In the genomic region with DNA sequence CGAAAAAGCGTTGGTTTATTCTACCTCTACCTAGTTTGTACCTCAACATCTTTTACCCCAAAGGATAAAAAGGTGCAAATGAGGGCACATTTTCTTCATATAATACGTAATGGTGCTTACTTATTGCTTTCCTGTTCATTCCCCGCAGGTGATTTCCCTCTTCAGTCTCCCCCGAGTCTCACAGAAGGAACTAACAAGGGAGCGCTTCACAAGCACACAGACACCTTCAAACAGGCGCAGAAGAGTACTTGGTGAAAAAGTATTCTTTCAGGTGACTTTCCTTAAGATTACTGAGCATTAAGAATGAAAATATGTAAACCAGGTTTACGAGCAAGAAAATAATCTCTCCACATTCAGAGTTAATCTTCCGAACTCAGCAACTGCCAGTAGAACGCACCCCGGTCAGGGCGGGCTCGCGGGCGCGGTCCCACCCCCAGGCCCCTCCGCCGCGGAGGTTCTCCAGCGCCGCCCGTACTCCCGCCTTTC, we compare ENCODE assay signal across 8 cellular contexts. TPM values are rescaled to one million over a fixed set of nuclear protein-coding genes. Genes with fewer than 3 reads are reported as not detected.
DNase-seq lines count a peak whose midpoint lies in the region; ATAC-seq, FAIRE-seq and TF ChIP-seq lines count a peak whose summit lies in the region.

No MANE protein-coding gene starts in this region.

- no peaks in the 10 kb centered on the region for H3K9me3 ChIP-seq in SK-N-MC (ENCODE audit: low read depth, low read length)
- no peaks in the 10 kb centered on the region for H3K9me3 ChIP-seq in esophagus (ENCODE audit: control insufficient read depth in 2 of 2, insufficient read depth in 1 of 2, low read depth in 1 of 2, low read length in 1 of 2)
- no peaks in the 10 kb centered on the region for H3K9me3 ChIP-seq in pancreas

- H3K27ac ChIP-seq in SK-N-MC (peak overlapping the region; percentile 63; the same call in 1 of the 2 replicates), esophagus (ENCODE audit: low read depth in 2 of 2, low read length in 1 of 2) (peak overlapping the region; percentile 87 to 95), pancreas (peak overlapping the region; percentile 85 to 92 (median 88))

- no peaks in the 10 kb centered on the region for H3K36me3 ChIP-seq in SK-N-MC (ENCODE audit: insufficient read depth, low read length)
- no peaks in the 10 kb centered on the region for H3K36me3 ChIP-seq in esophagus (ENCODE audit: control insufficient read depth in 2 of 2, insufficient read depth in 2 of 2, low read length in 1 of 2)
- H3K36me3 ChIP-seq in pancreas = no peaks in the 10 kb centered on the region

- no peak for TF ChIP-seq CTCF in pancreas (IDR thresholded peaks at IDR 0.05)

- peak overlapping the region; percentile 86 for H3K9ac ChIP-seq in SK-N-MC (ENCODE audit: insufficient read length)

- peak overlapping the region; percentile 93 for H3K4me3 ChIP-seq in SK-N-MC
- peak overlapping the region; percentile 85 to 97 for H3K4me3 ChIP-seq in esophagus (ENCODE audit: low read depth in 1 of 2, low read length in 2 of 2)
- peak overlapping the region; percentile 63 to 93 (median 86) for H3K4me3 ChIP-seq in pancreas

- ATAC-seq in GM21528 (IDR thresholded peaks at IDR 0.05; ENCODE audit: low FRiP score, unreplicated experiment) = peak; percentile 13
- ATAC-seq in pancreas = peak in 2 of 4 donors; percentile 2 to 6
- no peak for ATAC-seq in GM19328 (IDR thresholded peaks at IDR 0.05; ENCODE audit: unreplicated experiment)

- WGBS in esophagus, 2 donors = 1 to 2% methylated on average over 23 of the region's 23 CpGs
- WGBS in pancreas, 2 donors = 1% methylated on average over 23 of the region's 23 CpGs

- H3K4me1 ChIP-seq in esophagus (ENCODE audit: control insufficient read depth in 2 of 2, insufficient read depth in 2 of 2, low read length in 1 of 2) = peaks cover 0 to 2% of the 10 kb centered on the region in 2 donors
- H3K4me1 ChIP-seq in pancreas = peaks cover 0 to 6% (median 4%) of the 10 kb centered on the region in 3 donors

- no peak for FAIRE-seq in pancreas (lab: Jason Lieb, UNC)

- H3K27me3 ChIP-seq in esophagus (ENCODE audit: control insufficient read depth in 1 of 2, insufficient read depth in 2 of 2, low read length in 2 of 2) (no peaks in the 10 kb centered on the region), pancreas (no peaks in the 10 kb centered on the region)

- intact Hi-C loops in pancreas (cut with DNase I) = no loop called here

- DNase-seq in Ammon's horn (ENCODE audit: low spot score) (peak; percentile 3), SK-N-MC (ENCODE audit: low read depth, low spot score) (no peak), pancreas (no peak), hippocampal formation (lab: John Stamatoyannopoulos, UW) (no peak)
- no peak for DNase-seq in activated CD4-positive, alpha-beta T cell treated with anti-CD3 and anti-CD28 coated beads, Interleukin-2, amount 50 U/mL, for 48 hours

RNA-seq across cellular contexts. Expression of gene RABGAP1L, which starts 0.5 kb away (rescaled TPM):
- polyA plus RNA-seq in esophagus (10 to 100 TPM in 1 of 2 donors, 1 to 10 TPM in 1; 9.2 to 13.0 TPM), pancreas (10 to 100 TPM; 13.9 to 18.0 TPM)
- 10 to 100 TPM; 34.6 to 64.8 (median 40.5) TPM for total RNA-seq in pancreas
